ENCODE assay signal across 8 cellular contexts in the genomic region with DNA sequence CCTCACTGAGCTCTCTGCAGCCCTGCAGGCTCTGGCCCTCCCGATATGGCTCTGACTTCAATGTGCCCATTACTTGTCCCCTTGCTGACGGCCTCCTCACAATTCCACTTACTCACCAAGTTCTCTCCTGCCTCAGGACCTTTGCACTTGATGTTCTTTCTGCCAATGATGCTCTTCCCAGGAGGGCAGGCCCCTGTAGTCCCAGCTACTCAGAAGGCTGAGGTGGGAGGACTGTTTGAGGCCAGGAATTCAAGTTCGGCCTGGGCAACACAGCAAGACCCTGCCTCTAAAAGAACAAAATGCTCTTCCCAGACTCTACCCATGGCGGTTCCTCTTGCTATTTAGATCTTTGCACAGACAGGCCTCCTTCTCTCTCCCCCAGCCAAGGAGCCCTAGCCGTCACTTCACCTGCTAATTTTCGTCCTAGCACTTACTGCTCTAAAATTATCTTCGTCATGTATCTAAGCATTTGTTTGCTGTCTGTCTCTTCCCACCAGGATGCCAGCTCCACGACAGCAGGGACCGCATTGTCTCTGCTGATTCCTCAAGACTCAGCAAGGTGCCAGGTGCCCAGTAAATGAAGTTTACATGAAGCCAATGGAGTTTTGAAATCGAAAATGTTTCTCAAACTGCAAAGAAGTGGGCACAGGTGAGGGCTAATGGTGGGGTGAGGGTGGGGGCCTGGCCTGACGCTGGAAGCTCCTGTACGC. TPM values are rescaled to one million over a fixed set of nuclear protein-coding genes. Genes with fewer than 3 reads are reported as not detected.
DNase-seq lines count a peak whose midpoint lies in the region; ATAC-seq, FAIRE-seq and TF ChIP-seq lines count a peak whose summit lies in the region.

No MANE protein-coding gene starts in this region.

- ATAC-seq in stimulated activated naive CD8-positive, alpha-beta T cell treated with anti-CD3 and anti-CD28 coated beads, Interleukin-15, amount 100 ng/mL, for 72 hours = no peak
- ATAC-seq in HG02610 (IDR thresholded peaks at IDR 0.05; ENCODE audit: unreplicated experiment) = no peak

- H3K36me3 ChIP-seq in astrocyte (ENCODE audit: insufficient read depth, low read length) (no peaks in the 10 kb centered on the region), mesodermal cell (ENCODE audit: control insufficient read depth, insufficient read depth, low read length) (no peaks in the 10 kb centered on the region), vagina (no peaks in the 10 kb centered on the region)

- no peak overlapping the region for H2AFZ ChIP-seq in astrocyte (ENCODE audit: low read depth, low read length)

- peaks cover 26% of the 10 kb centered on the region for H3K4me1 ChIP-seq in astrocyte (ENCODE audit: insufficient read depth, low read length)
- H3K4me1 ChIP-seq in mesodermal cell (ENCODE audit: control insufficient read depth, insufficient read depth, low read length, poor library complexity, severe bottlenecking) = peaks cover 29% of the 10 kb centered on the region
- H3K4me1 ChIP-seq in vagina = peaks cover 31% of the 10 kb centered on the region

- H3K27me3 Mint-ChIP-seq in stimulated activated naive CD8-positive, alpha-beta T cell treated with anti-CD3 and anti-CD28 coated beads, Interleukin-15, Interleukin-2, amounts not matched to agents 100 ng/mL and 50 ng/mL, for 24 hours = no peaks in the 10 kb centered on the region
- H3K27me3 Mint-ChIP-seq in stimulated activated naive CD8-positive, alpha-beta T cell treated with anti-CD3 and anti-CD28 coated beads, Interleukin-15, amount 100 ng/mL, for 72 hours = no peaks in the 10 kb centered on the region
- peaks cover 16% of the 10 kb centered on the region for H3K27me3 Mint-ChIP-seq in astrocyte (ENCODE audit: low read depth, unreplicated experiment)

- H3K27ac ChIP-seq in astrocyte (ENCODE audit: low read depth, low read length) = no peak overlapping the region
- peak overlapping the region; percentile 92 for H3K27ac ChIP-seq in mesodermal cell (ENCODE audit: low read depth, low read length, severe bottlenecking)
- peak overlapping the region; percentile 95 for H3K27ac ChIP-seq in vagina

- H3K4me2 ChIP-seq in astrocyte (ENCODE audit: low read length) = peak overlapping the region; percentile 93

- H3K27ac Mint-ChIP-seq in stimulated activated naive CD8-positive, alpha-beta T cell treated with anti-CD3 and anti-CD28 coated beads, Interleukin-15, Interleukin-2, amounts not matched to agents 100 ng/mL and 50 ng/mL, for 24 hours = peak overlapping the region; percentile 13
- H3K27ac Mint-ChIP-seq in stimulated activated naive CD8-positive, alpha-beta T cell treated with anti-CD3 and anti-CD28 coated beads, Interleukin-15, amount 100 ng/mL, for 72 hours = peak overlapping the region in 1 of 2 donors; percentile 36
- H3K27ac Mint-ChIP-seq in astrocyte (ENCODE audit: unreplicated experiment) = peak overlapping the region; percentile 53

- WGBS in mesodermal cell (ENCODE audit: insufficient coverage in 2 of 2), 2 experiments = 52 to 60% methylated on average over 9 to 12 of the region's 12 CpGs

- H3K4me3 ChIP-seq in astrocyte (ENCODE audit: insufficient read depth, low read depth, low read length) (no peak overlapping the region), mesodermal cell (ENCODE audit: extremely low read depth, insufficient read depth, low read length, poor library complexity, severe bottlenecking) (no peak overlapping the region), vagina (peak overlapping the region; percentile 72 to 99)

- no peak for FAIRE-seq in astrocyte (lab: Jason Lieb, UNC)

- H3K4me1 Mint-ChIP-seq in stimulated activated naive CD8-positive, alpha-beta T cell treated with anti-CD3 and anti-CD28 coated beads, Interleukin-15, Interleukin-2, amounts not matched to agents 100 ng/mL and 50 ng/mL, for 24 hours (ENCODE audit: low read depth) = peaks cover 37% of the 10 kb centered on the region
- H3K4me1 Mint-ChIP-seq in stimulated activated naive CD8-positive, alpha-beta T cell treated with anti-CD3 and anti-CD28 coated beads, Interleukin-15, amount 100 ng/mL, for 72 hours = peaks cover 52% of the 10 kb centered on the region
- peaks cover 22% of the 10 kb centered on the region for H3K4me1 Mint-ChIP-seq in astrocyte (ENCODE audit: low read depth, unreplicated experiment)

- H4K20me1 ChIP-seq in astrocyte (ENCODE audit: insufficient read depth, low read length) = peaks cover 31% of the 10 kb centered on the region

- TF ChIP-seq CTCF in astrocyte (IDR thresholded peaks at IDR 0.05; ENCODE audit: insufficient read depth, low read depth, low read length) = no peak
- peak in 1 of 3 experiments; percentile 48 for TF ChIP-seq CTCF in vagina (IDR thresholded peaks at IDR 0.05)

- H3K79me2 ChIP-seq in astrocyte (ENCODE audit: insufficient read depth, low read length) = peaks cover 40% of the 10 kb centered on the region

- TF ChIP-seq POLR2A in vagina (IDR thresholded peaks at IDR 0.05) = no peak

- H3K27me3 ChIP-seq in astrocyte (ENCODE audit: insufficient read depth, low read length) (no peaks in the 10 kb centered on the region), vagina (no peaks in the 10 kb centered on the region)

- no peaks in the 10 kb centered on the region for H3K9me3 Mint-ChIP-seq in stimulated activated naive CD8-positive, alpha-beta T cell treated with anti-CD3 and anti-CD28 coated beads, Interleukin-15, Interleukin-2, amounts not matched to agents 100 ng/mL and 50 ng/mL, for 24 hours
- H3K9me3 Mint-ChIP-seq in stimulated activated naive CD8-positive, alpha-beta T cell treated with anti-CD3 and anti-CD28 coated beads, Interleukin-15, amount 100 ng/mL, for 72 hours = no peaks in the 10 kb centered on the region
- no peaks in the 10 kb centered on the region for H3K9me3 Mint-ChIP-seq in astrocyte (ENCODE audit: unreplicated experiment)

- intact Hi-C loops in vagina (cut with DNase I) = loop anchor here (5.0 kb wide), 3 partner anchors 177 to 357 kb away; a partner anchor contains a TSS

- no peak overlapping the region for H3K9ac ChIP-seq in astrocyte (ENCODE audit: low read length)

- H3K9me3 ChIP-seq in astrocyte (ENCODE audit: insufficient read depth, low read depth, low read length) (no peaks in the 10 kb centered on the region), mesodermal cell (ENCODE audit: control insufficient read depth, low read length) (no peaks in the 10 kb centered on the region), vagina (no peaks in the 10 kb centered on the region)

- H3K4me3 Mint-ChIP-seq in stimulated activated naive CD8-positive, alpha-beta T cell treated with anti-CD3 and anti-CD28 coated beads, Interleukin-15, Interleukin-2, amounts not matched to agents 100 ng/mL and 50 ng/mL, for 24 hours = peak overlapping the region; percentile 41
- H3K4me3 Mint-ChIP-seq in stimulated activated naive CD8-positive, alpha-beta T cell treated with anti-CD3 and anti-CD28 coated beads, Interleukin-15, amount 100 ng/mL, for 72 hours = peak overlapping the region in 1 of 2 donors; percentile 41
- H3K4me3 Mint-ChIP-seq in astrocyte (ENCODE audit: unreplicated experiment) = peak overlapping the region; percentile 73

- no peaks in the 10 kb centered on the region for H3K36me3 Mint-ChIP-seq in stimulated activated naive CD8-positive, alpha-beta T cell treated with anti-CD3 and anti-CD28 coated beads, Interleukin-15, Interleukin-2, amounts not matched to agents 100 ng/mL and 50 ng/mL, for 24 hours (ENCODE audit: low read depth)
- H3K36me3 Mint-ChIP-seq in astrocyte (ENCODE audit: low read depth, unreplicated experiment) = no peaks in the 10 kb centered on the region

- DNase-seq in stimulated activated naive CD8-positive, alpha-beta T cell treated with anti-CD3 and anti-CD28 coated beads, Interleukin-15, amount 100 ng/mL, for 72 hours = no peak
- DNase-seq in astrocyte (ENCODE audit: low read depth) = no peak
- DNase-seq in vagina (ENCODE audit: extremely low spot score in 2 of 2) = no peak
- DNase-seq in anterior cingulate cortex (lab: John Stamatoyannopoulos, UW) = no peak
- no peak for DNase-seq in activated gamma-delta T cell treated with Interleukin-2 at 50 U/mL for 16 hours

RNA-seq across cellular contexts. Expression of a gene that starts 0.6 kb away (rescaled TPM):
- total RNA-seq in astrocyte (39.1 and 39.8 TPM in 2 replicates), vagina (29.2 TPM)
- polyA plus RNA-seq in mesodermal cell (2013, experiment 1 of 2) = 27.6 TPM
- 22.1 TPM for polyA plus RNA-seq in mesodermal cell (2013, experiment 2 of 2)

Comparison
In these comparisons a context has a peak if more than half of its experiments do, and no peak if none do; other contexts are left out.
1. H3K4me3 ChIP-seq: peak in vagina (2 of 2); none in astrocyte (single experiment) and mesodermal cell (single experiment).